In genomic region chrX:119887721-119888425, GRCh38 we compare ENCODE assay signal across 9 cellular contexts. TPM values are rescaled to one million over a fixed set of nuclear protein-coding genes. Genes with fewer than 3 reads are reported as not detected.
DNase-seq lines count a peak whose midpoint lies in the region; ATAC-seq, FAIRE-seq and TF ChIP-seq lines count a peak whose summit lies in the region.
"Had no signal": no experiment of that assay in that cellular context is flagged by ENCODE, and none has a peak within 500 bp of the region (broad histone marks: within the 10 kb centered on the region; RNA-seq: fewer than 3 reads in every experiment).

No MANE protein-coding gene starts in this region.

- peak; percentile 90 for ATAC-seq in GM21786 (IDR thresholded peaks at IDR 0.05; ENCODE audit: unreplicated experiment)
- ATAC-seq in central memory CD8-positive, alpha-beta T cell (replicated peaks; ENCODE audit: extremely low read depth, poor library complexity, severe bottlenecking): peak; percentile 52

- intact Hi-C loops in Calu3 (cut with micrococcal nuclease; ENCODE audit: unreplicated experiment) (no loop called here), kidney (cut with DNase I) (no loop called here)

- TF ChIP-seq CTCF in Calu3 (IDR thresholded peaks at IDR 0.05; ENCODE audit: unreplicated experiment): peak; percentile 67
- peak; percentile 28 for TF ChIP-seq CTCF in kidney (IDR thresholded peaks at IDR 0.05; ENCODE audit: borderline replicate concordance, extremely low read depth, insufficient read depth)

- no peak overlapping the region for H3K27ac Mint-ChIP-seq in Calu3 (ENCODE audit: unreplicated experiment)
- H3K27ac Mint-ChIP-seq in central memory CD8-positive, alpha-beta T cell (ENCODE audit: low read depth): no peak overlapping the region

- H3K4me3 Mint-ChIP-seq in Calu3 (ENCODE audit: low read depth, unreplicated experiment): peak overlapping the region; percentile 69
- H3K4me3 Mint-ChIP-seq in central memory CD8-positive, alpha-beta T cell: peak overlapping the region; percentile 58

- H3K27me3 Mint-ChIP-seq in Calu3 (ENCODE audit: unreplicated experiment): no peaks in the 10 kb centered on the region
- no peaks in the 10 kb centered on the region for H3K27me3 Mint-ChIP-seq in central memory CD8-positive, alpha-beta T cell

- no peaks in the 10 kb centered on the region for H3K9me3 Mint-ChIP-seq in Calu3 (ENCODE audit: low read depth, unreplicated experiment)
- H3K9me3 Mint-ChIP-seq in central memory CD8-positive, alpha-beta T cell: no peaks in the 10 kb centered on the region

- CTCF ChIA-PET in Calu3 (lab: Charles Lee): interaction anchor here (0.6 to 1.7 kb wide), 6 partner anchors 11 to 439 kb away, joined by 3 to 6 read pairs (median 6); partner anchors contain the start of genes RPL39 and UPF3B

- DNase-seq in Calu3 (peak; percentile 87), NCI-H128 (lab: John Stamatoyannopoulos, UW; ENCODE audit: unreplicated experiment) (peak; percentile 10), kidney (peak; percentile 79), inferior parietal cortex (ENCODE audit: extremely low spot score) (no peak)
- DNase-seq in activated CD4-positive, CD25-positive, alpha-beta regulatory T cell (lab: John Stamatoyannopoulos, UW): peak; percentile 16 to 25 (median 21)
- peak in 1 of 2 donors; percentile 31 for DNase-seq in central memory CD8-positive, alpha-beta T cell (ENCODE audit: low spot score in 2 of 2)
- DNase-seq in stimulated activated CD4-positive, alpha-beta T cell treated with anti-CD3 and anti-CD28 coated beads, Interleukin-4, amount 100 ng/mL, for 1 hour: peak; percentile 53

- H3K9me3 ChIP-seq in kidney (ENCODE audit: control insufficient read depth in 1 of 2, low read length in 2 of 2): no peaks in the 10 kb centered on the region

- H3K4me1 ChIP-seq in kidney (ENCODE audit: control insufficient read depth in 1 of 2, insufficient read depth in 1 of 2, low read depth in 1 of 2, low read length in 2 of 2): no peaks in the 10 kb centered on the region

- no peak overlapping the region for H3K27ac ChIP-seq in kidney (ENCODE audit: low read depth in 2 of 2, low read length in 2 of 2)

- H3K9ac ChIP-seq in kidney (ENCODE audit: low read length in 2 of 2): no peak overlapping the region

- H3K36me3 ChIP-seq in kidney (ENCODE audit: control insufficient read depth in 1 of 2, insufficient read depth in 2 of 2, low read length in 2 of 2): no peaks in the 10 kb centered on the region

- peaks cover 8% of the 10 kb centered on the region for H3K4me1 Mint-ChIP-seq in Calu3 (ENCODE audit: low read depth, unreplicated experiment)
- peaks cover 6% of the 10 kb centered on the region for H3K4me1 Mint-ChIP-seq in central memory CD8-positive, alpha-beta T cell

- no TSS peak for BruUV-seq in Calu3 (replicated peaks; lab: Mats Ljungman, UMichigan)

- peak overlapping the region in 1 of 2 donors; percentile 39 for H3K4me3 ChIP-seq in kidney (ENCODE audit: low read length in 2 of 2)

- FAIRE-seq in kidney (lab: Jason Lieb, UNC): no peak

- H3K36me3 Mint-ChIP-seq in Calu3 (ENCODE audit: insufficient read depth, unreplicated experiment): peaks cover 13% of the 10 kb centered on the region
- peaks cover 2% of the 10 kb centered on the region for H3K36me3 Mint-ChIP-seq in central memory CD8-positive, alpha-beta T cell (ENCODE audit: insufficient read depth)

RNA-seq across cellular contexts. Expression of gene AKAP14, which starts 7.8 kb away (rescaled TPM):
- total RNA-seq in Calu3 (2022): not detected in 2 replicates
- not detected for total RNA-seq in kidney
- not detected for polyA plus RNA-seq in kidney (ENCODE audit: insufficient read depth, low read depth, low replicate concordance)
- total RNA-seq: urinary bladder had no signal
- polyA plus RNA-seq: urinary bladder had no signal

RNA-seq across cellular contexts. Expression of gene NDUFA1, which starts 16.2 kb away (rescaled TPM):
- total RNA-seq in Calu3 (2022): 77.5 and 79.6 TPM in 2 replicates
- total RNA-seq in kidney: 114 TPM
- polyA plus RNA-seq in kidney (ENCODE audit: insufficient read depth, low read depth, low replicate concordance): 512 TPM

RNA-seq across cellular contexts. Expression of gene RNF113A, which starts 16.3 kb away (rescaled TPM):
- total RNA-seq in Calu3 (2022) (16.9 and 18.3 TPM in 2 replicates), kidney (13.3 TPM)
- 18.7 TPM for polyA plus RNA-seq in kidney (ENCODE audit: insufficient read depth, low read depth, low replicate concordance)

RNA-seq across cellular contexts. Expression of gene UPF3B, which starts 35.1 kb away (rescaled TPM):
- total RNA-seq in Calu3 (2022): 15.6 and 17.2 TPM in 2 replicates
- total RNA-seq in kidney: 6.0 TPM
- 9.4 TPM for polyA plus RNA-seq in kidney (ENCODE audit: insufficient read depth, low read depth, low replicate concordance)

RNA-seq across cellular contexts. Expression of gene NKAP, which starts 55.7 kb away (rescaled TPM):
- 9.8 and 10.0 TPM in 2 replicates for total RNA-seq in Calu3 (2022)
- 7.7 TPM for total RNA-seq in kidney
- polyA plus RNA-seq in kidney (ENCODE audit: insufficient read depth, low read depth, low replicate concordance): 9.9 TPM
